18 cellular contexts compared by ENCODE assay signal in genomic region chr10:34206078-34206477, GRCh38.
DNase-seq lines count a peak whose midpoint lies in the region; ATAC-seq and TF ChIP-seq lines count a peak whose summit lies in the region.
"Had no signal": no experiment of that assay in that cellular context is flagged by ENCODE, and none has a peak within 500 bp of the region (broad histone marks: within the 10 kb centered on the region; RNA-seq: fewer than 3 reads in every experiment).

No MANE protein-coding gene starts in this region.

- TF ChIP-seq CTCF in GM12873 (IDR thresholded peaks at IDR 0.05; ENCODE audit: insufficient read depth, low read depth, low read length, missing control alignments) (peak; percentile 34), neural crest cell (conservative IDR thresholded peaks at IDR 0.05) (no peak)

- H3K4me1 Mint-ChIP-seq in neural crest cell: peaks cover 43% of the 10 kb centered on the region
- H3K4me1 Mint-ChIP-seq: activated B cell treated with CpG ODN at 0.5 μM for 24 hours, B cell had no signal

- H3K27ac Mint-ChIP-seq in neural crest cell (ENCODE audit: unreplicated experiment): peak overlapping the region; percentile 28
- H3K27ac Mint-ChIP-seq: activated B cell treated with CpG ODN at 0.5 μM for 24 hours; activated naive CD4-positive, alpha-beta T cell treated with anti-CD3 and anti-CD28 coated beads, Interleukin-2, amount 50 U/mL, for 72 hours; activated T-cell treated with anti-CD3 and anti-CD28 coated beads, Interleukin-2, amount 50 U/mL, for 72 hours; B cell; T-helper 1 cell treated with Interleukin-12 subunit alpha and Interleukin-12 subunit beta and Interleukin-4 antibody, amounts not matched to agents 30 μg/mL and 1 μg/mL, for 36 hours had no signal

- H3K36me3 Mint-ChIP-seq in neural crest cell (ENCODE audit: low read depth): peaks cover 5% of the 10 kb centered on the region
- H3K36me3 Mint-ChIP-seq: activated naive CD4-positive, alpha-beta T cell treated with anti-CD3 and anti-CD28 coated beads, Interleukin-2, amount 50 U/mL, for 72 hours; naive thymus-derived CD4-positive, alpha-beta T cell had no signal

- no peaks in the 10 kb centered on the region for H3K9me3 Mint-ChIP-seq in neural crest cell
- H3K9me3 Mint-ChIP-seq: activated B cell treated with CpG ODN at 0.5 μM for 24 hours; activated naive CD4-positive, alpha-beta T cell treated with anti-CD3 and anti-CD28 coated beads, Interleukin-2, amount 50 U/mL, for 72 hours; activated T-cell treated with anti-CD3 and anti-CD28 coated beads, Interleukin-2, amount 50 U/mL, for 72 hours; naive thymus-derived CD4-positive, alpha-beta T cell; T-helper 1 cell treated with Interleukin-12 subunit alpha and Interleukin-12 subunit beta and Interleukin-4 antibody, amounts not matched to agents 30 μg/mL and 1 μg/mL, for 36 hours had no signal

- H3K4me3 Mint-ChIP-seq in neural crest cell: no peak overlapping the region
- H3K4me3 Mint-ChIP-seq: activated B cell treated with CpG ODN at 0.5 μM for 24 hours; activated T-cell treated with anti-CD3 and anti-CD28 coated beads, Interleukin-2, amount 50 U/mL, for 72 hours; B cell; T-helper 1 cell treated with Interleukin-12 subunit alpha and Interleukin-12 subunit beta and Interleukin-4 antibody, amounts not matched to agents 30 μg/mL and 1 μg/mL, for 36 hours had no signal

- peak; percentile 54 for ATAC-seq in GM19468 (IDR thresholded peaks at IDR 0.05; ENCODE audit: extremely low read depth, unreplicated experiment)
- ATAC-seq in HG03469 (IDR thresholded peaks at IDR 0.05; ENCODE audit: unreplicated experiment): no peak
- no peak for ATAC-seq in Right ventricle myocardium inferior
- ATAC-seq: activated naive CD4-positive, alpha-beta T cell treated with anti-CD3 and anti-CD28 coated beads, Interleukin-2, amount 50 U/mL, for 72 hours; activated T-cell treated with anti-CD3 and anti-CD28 coated beads, Interleukin-2, amount 50 U/mL, for 72 hours had no signal

- no peaks in the 10 kb centered on the region for H3K27me3 Mint-ChIP-seq in neural crest cell (ENCODE audit: low read depth)
- H3K27me3 Mint-ChIP-seq: activated B cell treated with CpG ODN at 0.5 μM for 24 hours, B cell had no signal

- DNase-seq in NCI-H146 (lab: John Stamatoyannopoulos, UW) (peak; percentile 71), neural crest cell (ENCODE audit: low read depth, low spot score) (no peak), T-helper 1 cell (no peak), Right ventricle myocardium inferior (ENCODE audit: missing footprints) (no peak)
- DNase-seq: activated B cell treated with CpG ODN at 0.5 μM for 24 hours; activated T-cell treated with anti-CD3 and anti-CD28 coated beads, Interleukin-2, amount 50 U/mL, for 72 hours; heart right ventricle; NCI-H2029 treated with DMSO at 0.1 percent for 48 hours; NCI-H510A treated with DMSO at 0.1 percent for 48 hours; SHP77 treated with DMSO at 0.1 percent for 48 hours; stimulated activated CD4-positive, alpha-beta T cell treated with anti-CD3 and anti-CD28 coated beads, Interleukin-12 subunit alpha, Interleukin-12 subunit beta, amount 100 ng/mL, for 4 hours had no signal

- intact Hi-C loops in Right ventricle myocardium inferior (cut with DNase I): no loop called here
